In genomic region chr12:52245962-52246577, GRCh38 we compare ENCODE assay signal across 16 cellular contexts. TPM values are rescaled to one million over a fixed set of nuclear protein-coding genes. Genes with fewer than 3 reads are reported as not detected.
DNase-seq lines count a peak whose midpoint lies in the region; ATAC-seq and TF ChIP-seq lines count a peak whose summit lies in the region.
"Had no signal": no experiment of that assay in that cellular context is flagged by ENCODE, and none has a peak within 500 bp of the region (broad histone marks: within the 10 kb centered on the region; RNA-seq: fewer than 3 reads in every experiment).

No MANE protein-coding gene starts in this region.

- H3K9ac ChIP-seq in SK-N-MC (ENCODE audit: insufficient read length) (no peak overlapping the region), mucosa of stomach (ENCODE audit: low read length) (peak overlapping the region; percentile 30)

- H3K27me3 Mint-ChIP-seq in CD14-positive monocyte (ENCODE audit: low read depth in 3 of 3), result peaks cover 28 to 47% (median 44%) of the 10 kb centered on the region in 3 donors

- no peak overlapping the region for H3K27ac ChIP-seq in SK-N-MC

- TF ChIP-seq CTCF in CD14-positive monocyte (IDR thresholded peaks at IDR 0.05) (no peak), GM12865 (IDR thresholded peaks at IDR 0.05; ENCODE audit: insufficient read depth, low read depth, low read length, missing control alignments) (no peak)

- DNase-seq in CD14-positive monocyte (ENCODE audit: low spot score) (no peak), GM12865 (ENCODE audit: low read depth) (no peak), SK-N-MC (ENCODE audit: low read depth, low spot score) (peak; percentile 12), NCI-H187 (lab: John Stamatoyannopoulos, UW) (no peak), foreskin melanocyte (no peak)
- DNase-seq: effector memory CD8-positive, alpha-beta T cell; left cardiac atrium; naive thymus-derived CD4-positive, alpha-beta T cell; NCI-H524; right cardiac atrium; Right ventricle myocardium superior; substantia nigra had no signal

- ATAC-seq in HG02798 (IDR thresholded peaks at IDR 0.05; ENCODE audit: poor library complexity, unreplicated experiment) (no peak), HG03159 (IDR thresholded peaks at IDR 0.05; ENCODE audit: unreplicated experiment) (no peak)
- ATAC-seq: effector memory CD8-positive, alpha-beta T cell; left cardiac atrium; naive thymus-derived CD4-positive, alpha-beta T cell; right cardiac atrium had no signal

- H3K27ac Mint-ChIP-seq in CD14-positive monocyte, result peak overlapping the region in 5 of 7 donors; percentile 2 to 74 (median 48)

- peaks cover 10 to 16% of the 10 kb centered on the region in 2 donors for H3K36me3 Mint-ChIP-seq in CD14-positive monocyte
- H3K36me3 Mint-ChIP-seq: brain had no signal

- no peaks in the 10 kb centered on the region for H3K36me3 ChIP-seq in SK-N-MC (ENCODE audit: insufficient read depth, low read length)
- H3K36me3 ChIP-seq in mucosa of stomach (ENCODE audit: control insufficient read depth, insufficient read depth, low read length), result no peaks in the 10 kb centered on the region

- intact Hi-C loops in CD14-positive monocyte (cut with micrococcal nuclease), result no loop called here

- H3K9me3 ChIP-seq in SK-N-MC (ENCODE audit: low read depth, low read length) (no peaks in the 10 kb centered on the region), mucosa of stomach (ENCODE audit: control insufficient read depth, low read length) (no peaks in the 10 kb centered on the region)

- peaks cover 5% of the 10 kb centered on the region for H3K27me3 ChIP-seq in mucosa of stomach (ENCODE audit: control insufficient read depth, insufficient read depth, low read length)

- peaks cover 70% of the 10 kb centered on the region for H3K4me1 ChIP-seq in mucosa of stomach (ENCODE audit: control insufficient read depth, insufficient read depth, low read length)

- H3K9me3 Mint-ChIP-seq in CD14-positive monocyte, result peaks cover 0 to 14% (median 3%) of the 10 kb centered on the region in 7 donors
- H3K9me3 Mint-ChIP-seq: effector memory CD8-positive, alpha-beta T cell; naive thymus-derived CD4-positive, alpha-beta T cell had no signal

- H3K4me3 ChIP-seq in GM12865 (ENCODE audit: low read depth, low read length) (peak overlapping the region; percentile 50), SK-N-MC (no peak overlapping the region), mucosa of stomach (ENCODE audit: low read length) (no peak overlapping the region)

- no peak overlapping the region for H3K4me3 Mint-ChIP-seq in CD14-positive monocyte
- H3K4me3 Mint-ChIP-seq: brain; effector memory CD8-positive, alpha-beta T cell had no signal

- peaks cover 31% of the 10 kb centered on the region for H3K4me1 Mint-ChIP-seq in CD14-positive monocyte

RNA-seq across cellular contexts. Expression of gene KRT7, which starts 13.0 kb away (rescaled TPM):
- 1 to 10 TPM in 1 of 2 donors, not detected in 1; 2.7 TPM for polyA plus RNA-seq in CD14-positive monocyte
- polyA plus RNA-seq: naive thymus-derived CD4-positive, alpha-beta T cell had no signal

RNA-seq across cellular contexts. Expression of gene KRT86, which starts 28.4 kb away (rescaled TPM):
- not detected for polyA plus RNA-seq in CD14-positive monocyte
- polyA plus RNA-seq: naive thymus-derived CD4-positive, alpha-beta T cell; right cardiac atrium had no signal

RNA-seq across cellular contexts. Expression of gene KRT81, which starts 45.3 kb away (rescaled TPM):
- polyA plus RNA-seq in CD14-positive monocyte, result not detected
- polyA plus RNA-seq: naive thymus-derived CD4-positive, alpha-beta T cell; right cardiac atrium had no signal

RNA-seq across cellular contexts. Expression of gene KRT80, which starts 54.3 kb away (rescaled TPM):
- polyA plus RNA-seq in CD14-positive monocyte, result under 1 TPM; 0.18 to 0.52 TPM
- polyA plus RNA-seq: naive thymus-derived CD4-positive, alpha-beta T cell had no signal
